8 cellular contexts compared by ENCODE assay signal in genomic region chr22:32475428-32476010, GRCh38. TPM values are rescaled to one million over a fixed set of nuclear protein-coding genes. Genes with fewer than 3 reads are reported as not detected.
DNase-seq lines count a peak whose midpoint lies in the region; ATAC-seq, FAIRE-seq and TF ChIP-seq lines count a peak whose summit lies in the region.

No MANE protein-coding gene starts in this region.

- peaks cover 0 to 19% (median 0%) of the 10 kb centered on the region in 9 donors for H3K36me3 ChIP-seq in heart right ventricle
- no peaks in the 10 kb centered on the region for H3K36me3 ChIP-seq in parathyroid adenoma (ENCODE audit: control insufficient read depth, insufficient read depth, low read length)

- peaks cover 11 to 16% of the 10 kb centered on the region in 2 donors for H3K36me3 Mint-ChIP-seq in activated naive CD4-positive, alpha-beta T cell treated with anti-CD3 and anti-CD28 coated beads, Interleukin-2, amount 50 U/mL, for 72 hours

- peaks cover 0 to 52% (median 31%) of the 10 kb centered on the region in 9 donors for H3K4me1 ChIP-seq in heart right ventricle
- peaks cover 7% of the 10 kb centered on the region for H3K4me1 ChIP-seq in parathyroid adenoma

- no peak for FAIRE-seq in HTR-8/SVneo (lab: Jason Lieb, UNC)

- H3K79me2 ChIP-seq in parathyroid adenoma: peaks cover 14% of the 10 kb centered on the region

- TF ChIP-seq CTCF in LNCaP clone FGC (IDR thresholded peaks at IDR 0.05; ENCODE audit: control insufficient read depth, extremely low read depth, insufficient read depth) (no peak), heart right ventricle (IDR thresholded peaks at IDR 0.05) (no peak), parathyroid adenoma (IDR thresholded peaks at IDR 0.05) (no peak)

- no peak overlapping the region for H3K9ac ChIP-seq in parathyroid adenoma

- WGBS in heart right ventricle, 2 donors: 1% methylated on average over 19 of the region's 19 CpGs

- H3K27ac Mint-ChIP-seq in activated naive CD4-positive, alpha-beta T cell treated with anti-CD3 and anti-CD28 coated beads, Interleukin-2, amount 50 U/mL, for 72 hours: peak overlapping the region; percentile 90 to 95

- intact Hi-C loops in heart right ventricle (cut with DNase I): loop anchor here in 6 of 10 donors (2.0 to 10.0 kb wide), 4 partner anchors 61 to 501 kb away; partner anchors contain the start of gene RTCB (in 3 of the 6)

- DNase-seq in CMK (ENCODE audit: low read depth): peak; percentile 18
- DNase-seq in LNCaP clone FGC (ENCODE audit: low read depth): no peak
- DNase-seq in activated naive CD4-positive, alpha-beta T cell treated with anti-CD3 and anti-CD28 coated beads, Interleukin-2, amount 50 U/mL, for 72 hours (ENCODE audit: low spot score in 2 of 2): no peak
- peak; percentile 23 to 41 for DNase-seq in heart right ventricle
- DNase-seq in HTR-8/SVneo (ENCODE audit: insufficient read length, low spot score): no peak

- peak overlapping the region; percentile 97 to 100 (median 99) for H3K27ac ChIP-seq in heart right ventricle
- H3K27ac ChIP-seq in parathyroid adenoma: peak overlapping the region; percentile 97

- H3K27me3 ChIP-seq in heart right ventricle (no peaks in the 10 kb centered on the region), parathyroid adenoma (ENCODE audit: control insufficient read depth, insufficient read depth, low read length) (no peaks in the 10 kb centered on the region)

- peak overlapping the region; percentile 76 for H3K4me3 ChIP-seq in LNCaP clone FGC (ENCODE audit: low read depth, low read length)
- H3K4me3 ChIP-seq in heart right ventricle: peak overlapping the region; percentile 71 to 100 (median 89)
- peak overlapping the region; percentile 93 for H3K4me3 ChIP-seq in parathyroid adenoma (ENCODE audit: low read depth, low read length)

- H2AFZ ChIP-seq in parathyroid adenoma: peak overlapping the region; percentile 91

- H3K9me3 Mint-ChIP-seq in activated naive CD4-positive, alpha-beta T cell treated with anti-CD3 and anti-CD28 coated beads, Interleukin-2, amount 50 U/mL, for 72 hours: no peaks in the 10 kb centered on the region

- H3K4me2 ChIP-seq in parathyroid adenoma (ENCODE audit: low read length): peak overlapping the region; percentile 82

- H3K9me3 ChIP-seq in heart right ventricle (no peaks in the 10 kb centered on the region), parathyroid adenoma (ENCODE audit: control insufficient read depth, low read length) (no peaks in the 10 kb centered on the region)

- ATAC-seq in GM19324 (IDR thresholded peaks at IDR 0.05; ENCODE audit: low FRiP score, unreplicated experiment): peak; percentile 8
- ATAC-seq in activated naive CD4-positive, alpha-beta T cell treated with anti-CD3 and anti-CD28 coated beads, Interleukin-2, amount 50 U/mL, for 72 hours: peak; percentile 2 to 5
- peak in 6 of 8 donors; percentile 10 to 52 (median 34) for ATAC-seq in heart right ventricle
- ATAC-seq in HG02852 (IDR thresholded peaks at IDR 0.05; ENCODE audit: unreplicated experiment): no peak

RNA-seq across cellular contexts. Expression of gene FBXO7, which starts 0.9 kb away (rescaled TPM):
- 10 to 100 TPM; 71.0 to 93.0 TPM for total RNA-seq in activated naive CD4-positive, alpha-beta T cell treated with anti-CD3 and anti-CD28 coated beads, Interleukin-2, amount 50 U/mL, for 72 hours
- total RNA-seq in heart right ventricle: 10 to 100 TPM; 34.3 to 52.2 (median 38.9) TPM
- polyA plus RNA-seq in heart right ventricle: 10 to 100 TPM; 21.1 to 38.6 TPM

RNA-seq across cellular contexts. Expression of gene BPIFC, which starts 11.3 kb away (rescaled TPM):
- not detected for total RNA-seq in activated naive CD4-positive, alpha-beta T cell treated with anti-CD3 and anti-CD28 coated beads, Interleukin-2, amount 50 U/mL, for 72 hours
- total RNA-seq in heart right ventricle: not detected
- polyA plus RNA-seq in heart right ventricle: not detected

Comparison
In these comparisons a context has a peak if more than half of its experiments do, and no peak if none do; other contexts are left out.
1. DNase-seq: peak in CMK (single experiment) and heart right ventricle (2 of 2); none in LNCaP clone FGC (single experiment), activated naive CD4-positive, alpha-beta T cell treated with anti-CD3 and anti-CD28 coated beads, Interleukin-2, amount 50 U/mL, for 72 hours (0 of 2) and HTR-8/SVneo (single experiment).
2. Peak in every context shown above with its lines, with median percentiles within 50 percentile points of each other: H3K4me3 ChIP-seq.